ENCODE assay signal across 23 cellular contexts in genomic region chr17:56577810-56578209, GRCh38. TPM values are rescaled to one million over a fixed set of nuclear protein-coding genes. Genes with fewer than 3 reads are reported as not detected.
DNase-seq lines count a peak whose midpoint lies in the region; ATAC-seq and TF ChIP-seq lines count a peak whose summit lies in the region.
"Had no signal": no experiment of that assay in that cellular context is flagged by ENCODE, and none has a peak within 500 bp of the region (broad histone marks: within the 10 kb centered on the region; RNA-seq: fewer than 3 reads in every experiment).

No MANE protein-coding gene starts in this region.

- no peaks in the 10 kb centered on the region for H4K20me1 ChIP-seq in neural progenitor cell (ENCODE audit: low read depth)

- no peak for TF ChIP-seq CTCF in cardiac muscle cell (IDR thresholded peaks at IDR 0.05; ENCODE audit: low read depth, low read length)
- TF ChIP-seq CTCF in neural progenitor cell (IDR thresholded peaks at IDR 0.05), result no peak

- H3K27ac Mint-ChIP-seq in neural progenitor cell, result no peak overlapping the region
- H3K27ac Mint-ChIP-seq in CD8-positive, alpha-beta memory T cell, result no peak overlapping the region
- H3K27ac Mint-ChIP-seq: activated CD8-positive, alpha-beta T cell treated with anti-CD3 and anti-CD28 coated beads for 36 hours; activated naive CD4-positive, alpha-beta T cell treated with anti-CD3 and anti-CD28 coated beads for 36 hours had no signal

- peak; percentile 3 for DNase-seq in G401 (ENCODE audit: low spot score)
- DNase-seq in NCI-H2227 (lab: John Stamatoyannopoulos, UW; ENCODE audit: unreplicated experiment), result peak; percentile 67
- DNase-seq in cardiac muscle cell (ENCODE audit: low read depth in 1 of 2, low spot score in 1 of 2), result peak in 1 of 2 donors; percentile 52
- DNase-seq in neural progenitor cell (ENCODE audit: low spot score), result peak; percentile 59
- no peak for DNase-seq in RPMI8226
- no peak for DNase-seq in CD8-positive, alpha-beta memory T cell
- no peak for DNase-seq in NCI-H1105 (lab: John Stamatoyannopoulos, UW)
- DNase-seq: ACHN; activated CD8-positive, alpha-beta T cell treated with anti-CD3 and anti-CD28 coated beads for 36 hours; activated naive CD4-positive, alpha-beta T cell treated with anti-CD3 and anti-CD28 coated beads for 36 hours; activated T-cell treated with anti-CD3 and anti-CD28 coated beads, Interleukin-2, amount 50 U/mL, for 1 hour; effector CD8-positive, alpha-beta T cell; esophagus squamous epithelium; MV-4-11; NCI-H1930; NK-92 treated with Interleukin-12 subunit alpha and Interleukin-12 subunit beta, amount 100 ng/mL, for 24 hours; T1000 had no signal

- H3K9me3 Mint-ChIP-seq in neural progenitor cell, result peaks cover 3% of the 10 kb centered on the region
- no peaks in the 10 kb centered on the region for H3K9me3 Mint-ChIP-seq in CD8-positive, alpha-beta memory T cell
- H3K9me3 Mint-ChIP-seq: activated CD8-positive, alpha-beta T cell treated with anti-CD3 and anti-CD28 coated beads for 36 hours; central memory CD8-positive, alpha-beta T cell had no signal

- in situ Hi-C loops in G401 (cut with HindIII; ENCODE audit: low sequenced_read_pairs), result no loop called here

- H3K9me3 ChIP-seq in cardiac muscle cell (ENCODE audit: low read depth) (no peaks in the 10 kb centered on the region), neural progenitor cell (ENCODE audit: low read depth) (no peaks in the 10 kb centered on the region)
- no peaks in the 10 kb centered on the region for H3K9me3 ChIP-seq in CD8-positive, alpha-beta memory T cell (ENCODE audit: low read length)
- H3K9me3 ChIP-seq: esophagus squamous epithelium, suprapubic skin had no signal

- no peaks in the 10 kb centered on the region for H3K36me3 ChIP-seq in cardiac muscle cell
- no peaks in the 10 kb centered on the region for H3K36me3 ChIP-seq in neural progenitor cell
- H3K36me3 ChIP-seq in CD8-positive, alpha-beta memory T cell (ENCODE audit: insufficient read depth, low read length), result no peaks in the 10 kb centered on the region
- H3K36me3 ChIP-seq: esophagus squamous epithelium, suprapubic skin had no signal

- H3K4me3 Mint-ChIP-seq in neural progenitor cell, result no peak overlapping the region
- no peak overlapping the region for H3K4me3 Mint-ChIP-seq in CD8-positive, alpha-beta memory T cell
- H3K4me3 Mint-ChIP-seq: activated CD8-positive, alpha-beta T cell treated with anti-CD3 and anti-CD28 coated beads for 36 hours; activated naive CD4-positive, alpha-beta T cell treated with anti-CD3 and anti-CD28 coated beads for 36 hours; central memory CD8-positive, alpha-beta T cell had no signal

- no peak for ATAC-seq in GM21367 (IDR thresholded peaks at IDR 0.05; ENCODE audit: unreplicated experiment)
- ATAC-seq: activated CD4-positive, CD25-positive, alpha-beta regulatory T cell treated with anti-CD3 and anti-CD28 coated beads, Interleukin-2, amount 50 U/mL, for 24 hours; activated CD8-positive, alpha-beta T cell treated with anti-CD3 and anti-CD28 coated beads for 36 hours; Panc1 had no signal

- peaks cover 10% of the 10 kb centered on the region for H3K4me1 Mint-ChIP-seq in neural progenitor cell
- no peaks in the 10 kb centered on the region for H3K4me1 Mint-ChIP-seq in CD8-positive, alpha-beta memory T cell
- H3K4me1 Mint-ChIP-seq: central memory CD8-positive, alpha-beta T cell had no signal

- H3K36me3 Mint-ChIP-seq in neural progenitor cell, result no peaks in the 10 kb centered on the region
- H3K36me3 Mint-ChIP-seq in CD8-positive, alpha-beta memory T cell, result no peaks in the 10 kb centered on the region

- no peak overlapping the region for H3K9ac ChIP-seq in neural progenitor cell

- H3F3A ChIP-seq in neural progenitor cell (ENCODE audit: low read depth), result peaks cover 17% of the 10 kb centered on the region

- peak overlapping the region; percentile 93 for H3K27ac ChIP-seq in cardiac muscle cell
- peak overlapping the region; percentile 84 for H3K27ac ChIP-seq in neural progenitor cell
- no peak overlapping the region for H3K27ac ChIP-seq in CD8-positive, alpha-beta memory T cell (ENCODE audit: low read depth, low read length)
- H3K27ac ChIP-seq: C4-2B, esophagus squamous epithelium, suprapubic skin had no signal

- no peaks in the 10 kb centered on the region for H3K79me2 ChIP-seq in neural progenitor cell (ENCODE audit: low read depth)

- peak overlapping the region; percentile 20 for H2AFZ ChIP-seq in neural progenitor cell (replicated peaks)

- H3K4me1 ChIP-seq in cardiac muscle cell (ENCODE audit: low read depth) (peaks cover 64% of the 10 kb centered on the region), neural progenitor cell (peaks cover 26% of the 10 kb centered on the region)
- no peaks in the 10 kb centered on the region for H3K4me1 ChIP-seq in CD8-positive, alpha-beta memory T cell (ENCODE audit: insufficient read depth, low read length)
- H3K4me1 ChIP-seq: suprapubic skin had no signal

- H3K4me2 ChIP-seq in neural progenitor cell, result peak overlapping the region; percentile 66

- POLR2A ChIA-PET in CD8-positive, alpha-beta memory T cell (lab: Charles Lee), result no interaction called here

- H3K27me3 ChIP-seq in cardiac muscle cell (no peaks in the 10 kb centered on the region), neural progenitor cell (no peaks in the 10 kb centered on the region)
- H3K27me3 ChIP-seq in CD8-positive, alpha-beta memory T cell (ENCODE audit: insufficient read depth, low read length, poor library complexity, severe bottlenecking), result no peaks in the 10 kb centered on the region

- H3K27me3 Mint-ChIP-seq in neural progenitor cell (ENCODE audit: insufficient read depth, low read depth), result no peaks in the 10 kb centered on the region
- H3K27me3 Mint-ChIP-seq in CD8-positive, alpha-beta memory T cell, result peaks cover 13 to 34% of the 10 kb centered on the region in 2 donors

- CTCF ChIA-PET in CD8-positive, alpha-beta memory T cell (lab: Charles Lee), result interaction anchor here (1.0 to 1.1 kb wide), 2 partner anchors 14 to 138 kb away, joined by 3 to 4 read pairs; no protein-coding TSS in a partner anchor

- H3K4me3 ChIP-seq in cardiac muscle cell (no peak overlapping the region), neural progenitor cell (peak overlapping the region; percentile 0)
- no peak overlapping the region for H3K4me3 ChIP-seq in CD8-positive, alpha-beta memory T cell (ENCODE audit: low read length)
- H3K4me3 ChIP-seq: suprapubic skin had no signal

RNA-seq across cellular contexts. Expression of gene NOG, which starts 15.7 kb away (rescaled TPM):
- 0.85 and 2.3 TPM in 2 replicates for total RNA-seq in G401 (2014; rRNA removed; shearing (Covaris generic))
- 45.5 and 66.4 TPM in 2 replicates for total RNA-seq in cardiac muscle cell
- polyA plus RNA-seq in cardiac muscle cell, result 18.9 and 32.7 TPM in 2 replicates
- total RNA-seq in neural progenitor cell (ENCODE audit: low replicate concordance), result 0.34 and 2.4 TPM in 2 replicates
- under 1 TPM; 0.44 to 0.73 TPM for total RNA-seq in CD8-positive, alpha-beta memory T cell
- 1.2 TPM for polyA plus RNA-seq in CD8-positive, alpha-beta memory T cell

Comparison
In these comparisons a context has a peak if more than half of its experiments do, and no peak if none do; other contexts are left out.
1. DNase-seq: peak in G401 (single experiment), NCI-H2227 (single experiment) and neural progenitor cell (single experiment); none in RPMI8226 (single experiment), CD8-positive, alpha-beta memory T cell (0 of 5) and NCI-H1105 (single experiment).
2. RNA of gene NOG, which starts 15.7 kb away (total RNA-seq): 45.5 to 66.4 TPM in cardiac muscle cell; 0.85 to 2.3 TPM in G401, 0.44 to 0.73 TPM in CD8-positive, alpha-beta memory T cell and 0.34 to 2.4 TPM in neural progenitor cell; every median in the first group is over 10 times any median in the second.